3 cellular contexts compared by ENCODE assay signal in the genomic region with DNA sequence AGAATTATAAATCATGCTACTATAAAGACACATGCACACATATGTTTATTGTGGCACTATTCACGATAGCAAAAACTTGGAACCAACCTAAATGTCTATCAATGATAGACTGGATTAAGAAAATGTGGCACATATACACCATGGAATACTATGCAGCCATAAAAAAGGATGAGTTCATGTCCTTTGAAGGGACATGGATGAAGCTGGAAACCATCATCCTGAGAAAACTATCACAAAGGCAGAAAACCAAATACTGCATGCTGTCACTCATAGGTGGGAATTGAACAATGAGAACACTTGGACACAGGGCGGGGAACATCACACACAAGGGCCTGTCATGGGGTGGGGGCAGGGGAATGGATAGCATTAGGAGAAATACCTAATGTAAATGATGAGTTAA.
A peak's percentile ranks its signal among the peaks of the same experiment; 100 is the strongest.
DNase-seq lines count a peak whose midpoint lies in the region; ATAC-seq, FAIRE-seq and TF ChIP-seq lines count a peak whose summit lies in the region.
"Not testable (repeated sequence)": the region's sequence is repeated elsewhere in the genome, so short reads cannot be mapped to it uniquely, and the experiment has no call there.

No MANE protein-coding gene starts in this region.

- not testable (repeated sequence) for H3K27ac ChIP-seq in HEK293 (ENCODE audit: extremely low read depth, low read depth, low read length); K562 (ENCODE audit: extremely low read depth, low read depth, low read length)

- POLR2A ChIA-PET in HEK293 (lab: Yijun Ruan, JAX); K562 (lab: Yijun Ruan, JAX): not testable (repeated sequence)

- not testable (repeated sequence) for H3K27ac Mint-ChIP-seq in type B pancreatic cell

- in situ Hi-C loops in K562 (cut with MboI), result not testable (repeated sequence)

- not testable (repeated sequence) for H2AFZ ChIP-seq in K562 (ENCODE audit: low read depth, low read length)

- not testable (repeated sequence) for H3K9me1 ChIP-seq in K562 (ENCODE audit: control insufficient read depth, insufficient read depth, low read length)

- not testable (repeated sequence) for TF ChIP-seq RAD21 in K562 (CRISPR knock-in tag; conservative IDR thresholded peaks at IDR 0.05 in 1 of 2, IDR thresholded peaks at IDR 0.05 in 1 of 2)

- H3K9me3 Mint-ChIP-seq in type B pancreatic cell, result not testable (repeated sequence)

- not testable (repeated sequence) for TF ChIP-seq CTCF in HEK293 (tag by site-specific recombination; IDR thresholded peaks at IDR 0.05); K562 (IDR thresholded peaks at IDR 0.05 in 2 of 3, conservative IDR thresholded peaks at IDR 0.05 in 1 of 3; ENCODE audit: insufficient read depth in 2 of 3, low read depth in 1 of 3, low read length in 3 of 3); type B pancreatic cell (conservative IDR thresholded peaks at IDR 0.05)

- DNase-seq in K562 (ENCODE audit: extremely low read depth in 1 of 4, low spot score in 3 of 4); type B pancreatic cell (ENCODE audit: extremely low spot score, unreplicated experiment): not testable (repeated sequence)

- not testable (repeated sequence) for BruUV-seq in K562 (replicated peaks; lab: Mats Ljungman, UMichigan)

- not testable (repeated sequence) for H4K20me1 ChIP-seq in K562 (replicated peaks; ENCODE audit: control insufficient read depth, insufficient read depth, low read length)

- not testable (repeated sequence) for TF ChIP-seq POLR2A in K562 (conservative IDR thresholded peaks at IDR 0.05)

- H3K27me3 Mint-ChIP-seq in type B pancreatic cell, result peaks cover 81% of the 10 kb centered on the region

- intact Hi-C loops in K562 (cut with micrococcal nuclease), result not testable (repeated sequence)

- not testable (repeated sequence) for H3K9ac ChIP-seq in K562 (ENCODE audit: insufficient read depth in 1 of 2, low read depth in 2 of 2, low read length in 2 of 2)

- TF ChIP-seq EP300 in K562 (IDR thresholded peaks at IDR 0.05; ENCODE audit: low read length), result not testable (repeated sequence)

- not testable (repeated sequence) for H3K79me2 ChIP-seq in K562 (ENCODE audit: control insufficient read depth, insufficient read depth, low read length)

- H3K4me3 ChIP-seq in HEK293 (ENCODE audit: low read depth, low read length); K562: not testable (repeated sequence)

- FAIRE-seq in K562 (lab: Jason Lieb, UNC), result not testable (repeated sequence)

- not testable (repeated sequence) for H3K9me3 ChIP-seq in HEK293 (ENCODE audit: control insufficient read depth, insufficient read depth, low read depth, low read length); K562 (replicated peaks; ENCODE audit: control insufficient read depth, insufficient read depth, low read depth, low read length)

- not testable (repeated sequence) for H3K36me3 ChIP-seq in HEK293 (ENCODE audit: control insufficient read depth in 2 of 2, insufficient read depth in 1 of 2, low read length in 2 of 2); K562 (ENCODE audit: control insufficient read depth, insufficient read depth, low read length)

- H3K4me1 Mint-ChIP-seq in type B pancreatic cell (ENCODE audit: unreplicated experiment), result not testable (repeated sequence)

- H3K27me3 ChIP-seq in K562 (ENCODE audit: control insufficient read depth in 2 of 2, insufficient read depth in 2 of 2, low read length in 2 of 2), result peaks cover 13 to 20% of the 10 kb centered on the region in 2 experiments; a peak in 4 of 5 replicates

- WGBS in K562 (ENCODE audit: insufficient coverage, low coverage, missing lambda C conversion rate), result 4% methylated on average over 2 of the region's 2 CpGs

- ATAC-seq in K562, result not testable (repeated sequence)

- H3K4me1 ChIP-seq in HEK293 (ENCODE audit: control insufficient read depth, insufficient read depth, low read length), result peaks cover 13% of the 10 kb centered on the region
- not testable (repeated sequence) for H3K4me1 ChIP-seq in K562 (replicated peaks in 1 of 2; ENCODE audit: control insufficient read depth in 2 of 2, insufficient read depth in 2 of 2, low read length in 2 of 2)

- CTCF ChIA-PET in HEK293 (lab: Yijun Ruan, JAX); K562 (lab: Yijun Ruan, JAX; ENCODE audit: low intra/inter-chr PET ratio): not testable (repeated sequence)

- not testable (repeated sequence) for H3K4me2 ChIP-seq in K562 (ENCODE audit: insufficient read depth, low read length)

- H3K36me3 Mint-ChIP-seq in type B pancreatic cell, result not testable (repeated sequence)

- peak overlapping the region; percentile 49 for H3K4me3 Mint-ChIP-seq in type B pancreatic cell

TF ChIP-seq in HEK293, 187 proteins besides CTCF, POLR2A, EP300 and RAD21:
- TF ChIP-seq, protein P1, sequence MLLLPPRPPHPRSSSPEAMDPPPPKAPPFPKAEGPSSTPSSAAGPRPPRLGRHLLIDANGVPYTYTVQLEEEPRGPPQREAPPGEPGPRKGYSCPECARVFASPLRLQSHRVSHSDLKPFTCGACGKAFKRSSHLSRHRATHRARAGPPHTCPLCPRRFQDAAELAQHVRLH (tag by site-specific recombination; IDR thresholded peaks at IDR 0.05), result 0 out of 2 replicates have a peak, but pooled peaks have one; percentile 29
- TF ChIP-seq, protein P2, sequence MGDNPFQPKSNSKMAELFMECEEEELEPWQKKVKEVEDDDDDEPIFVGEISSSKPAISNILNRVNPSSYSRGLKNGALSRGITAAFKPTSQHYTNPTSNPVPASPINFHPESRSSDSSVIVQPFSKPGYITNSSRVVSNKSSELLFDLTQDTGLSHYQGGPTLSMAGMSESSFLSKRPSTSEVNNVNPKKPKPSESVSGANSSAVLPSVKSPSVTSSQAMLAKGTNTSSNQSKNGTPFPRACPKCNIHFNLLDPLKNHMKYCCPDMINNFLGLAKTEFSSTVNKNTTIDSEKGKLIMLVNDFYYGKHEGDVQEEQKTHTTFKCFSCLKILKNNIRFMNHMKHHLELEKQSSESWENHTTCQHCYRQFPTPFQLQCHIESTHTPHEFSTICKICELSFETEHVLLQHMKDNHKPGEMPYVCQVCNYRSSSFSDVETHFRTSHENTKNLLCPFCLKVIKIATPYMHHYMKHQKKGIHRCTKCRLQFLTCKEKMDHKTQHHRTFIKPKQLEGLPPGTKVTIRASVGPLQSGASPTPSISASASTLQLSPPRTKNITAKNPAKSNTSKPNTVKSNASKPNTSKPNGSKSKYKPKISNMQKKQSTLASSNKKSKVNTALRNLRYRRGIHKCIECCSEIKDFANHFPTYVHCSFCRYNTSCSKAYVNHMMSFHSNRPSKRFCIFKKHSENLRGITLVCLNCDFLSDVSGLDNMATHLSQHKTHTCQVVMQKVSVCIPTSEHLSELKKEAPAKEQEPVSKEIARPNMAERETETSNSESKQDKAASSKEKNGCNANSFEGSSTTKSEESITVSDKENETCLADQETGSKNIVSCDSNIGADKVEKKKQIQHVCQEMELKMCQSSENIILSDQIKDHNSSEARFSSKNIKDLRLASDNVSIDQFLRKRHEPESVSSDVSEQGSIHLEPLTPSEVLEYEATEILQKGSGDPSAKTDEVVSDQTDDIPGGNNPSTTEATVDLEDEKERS (tag by site-specific recombination; IDR thresholded peaks at IDR 0.05), result 0 out of 2 replicates have a peak, but pooled peaks have one; percentile 34
- peak; percentile 95 for TF ChIP-seq ZNF146 (tag by site-specific recombination; IDR thresholded peaks at IDR 0.05)

TF ChIP-seq in K562, 482 proteins besides CTCF, POLR2A, EP300 and RAD21:
- TF ChIP-seq ZNF146 (CRISPR knock-in tag; IDR thresholded peaks at IDR 0.05; ENCODE audit: unreplicated experiment), result peak; percentile 58
